Comparison of ENCODE assay signal across 2 cellular contexts in the genomic region with DNA sequence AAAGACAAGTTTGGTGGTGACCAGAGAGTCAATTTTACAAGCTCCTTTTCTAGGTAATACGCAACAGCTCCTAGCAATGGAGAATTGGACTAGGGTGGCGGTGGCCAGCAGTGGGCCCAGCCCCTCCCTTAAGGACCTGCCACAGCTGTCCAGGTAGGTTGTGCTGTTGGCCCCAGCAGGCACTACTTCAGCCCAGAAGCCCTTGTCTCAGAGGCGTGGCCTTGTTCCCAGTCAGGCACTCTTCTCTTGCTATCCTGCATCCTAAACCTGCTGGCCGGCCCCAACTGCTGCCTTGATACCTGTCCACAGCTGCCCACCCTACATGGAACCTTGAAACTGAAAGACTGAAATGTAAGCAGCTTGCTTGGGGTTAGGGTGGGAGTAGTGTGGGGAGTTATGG.
TF ChIP-seq lines count a peak whose summit lies in the region.

No MANE protein-coding gene starts in this region.

TF ChIP-seq in SK-N-SH, 30 proteins besides CTCF, POLR2A, EP300 and RAD21 (continued from another document):
- TF ChIP-seq, protein P1, sequence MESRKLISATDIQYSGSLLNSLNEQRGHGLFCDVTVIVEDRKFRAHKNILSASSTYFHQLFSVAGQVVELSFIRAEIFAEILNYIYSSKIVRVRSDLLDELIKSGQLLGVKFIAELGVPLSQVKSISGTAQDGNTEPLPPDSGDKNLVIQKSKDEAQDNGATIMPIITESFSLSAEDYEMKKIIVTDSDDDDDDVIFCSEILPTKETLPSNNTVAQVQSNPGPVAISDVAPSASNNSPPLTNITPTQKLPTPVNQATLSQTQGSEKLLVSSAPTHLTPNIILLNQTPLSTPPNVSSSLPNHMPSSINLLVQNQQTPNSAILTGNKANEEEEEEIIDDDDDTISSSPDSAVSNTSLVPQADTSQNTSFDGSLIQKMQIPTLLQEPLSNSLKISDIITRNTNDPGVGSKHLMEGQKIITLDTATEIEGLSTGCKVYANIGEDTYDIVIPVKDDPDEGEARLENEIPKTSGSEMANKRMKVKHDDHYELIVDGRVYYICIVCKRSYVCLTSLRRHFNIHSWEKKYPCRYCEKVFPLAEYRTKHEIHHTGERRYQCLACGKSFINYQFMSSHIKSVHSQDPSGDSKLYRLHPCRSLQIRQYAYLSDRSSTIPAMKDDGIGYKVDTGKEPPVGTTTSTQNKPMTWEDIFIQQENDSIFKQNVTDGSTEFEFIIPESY (IDR thresholded peaks at IDR 0.05; ENCODE audit: borderline replicate concordance, low read depth) = no peak
- no peak for TF ChIP-seq YY1 (IDR thresholded peaks at IDR 0.05; ENCODE audit: low read depth)

TF ChIP-seq in SK-N-SH treated with all-trans-retinoic acid at 6 μM for 48 hours, 23 proteins besides CTCF, POLR2A, EP300 and RAD21 (continued from another document):
- TF ChIP-seq, protein P2, sequence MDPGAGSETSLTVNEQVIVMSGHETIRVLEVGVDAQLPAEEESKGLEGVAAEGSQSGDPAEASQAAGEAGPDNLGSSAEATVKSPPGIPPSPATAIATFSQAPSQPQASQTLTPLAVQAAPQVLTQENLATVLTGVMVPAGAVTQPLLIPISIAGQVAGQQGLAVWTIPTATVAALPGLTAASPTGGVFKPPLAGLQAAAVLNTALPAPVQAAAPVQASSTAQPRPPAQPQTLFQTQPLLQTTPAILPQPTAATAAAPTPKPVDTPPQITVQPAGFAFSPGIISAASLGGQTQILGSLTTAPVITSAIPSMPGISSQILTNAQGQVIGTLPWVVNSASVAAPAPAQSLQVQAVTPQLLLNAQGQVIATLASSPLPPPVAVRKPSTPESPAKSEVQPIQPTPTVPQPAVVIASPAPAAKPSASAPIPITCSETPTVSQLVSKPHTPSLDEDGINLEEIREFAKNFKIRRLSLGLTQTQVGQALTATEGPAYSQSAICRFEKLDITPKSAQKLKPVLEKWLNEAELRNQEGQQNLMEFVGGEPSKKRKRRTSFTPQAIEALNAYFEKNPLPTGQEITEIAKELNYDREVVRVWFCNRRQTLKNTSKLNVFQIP (CRISPR knock-in tag; IDR thresholded peaks at IDR 0.05; ENCODE audit: borderline replicate concordance, low read depth) = no peak
- TF ChIP-seq ZNF70 (CRISPR knock-in tag; IDR thresholded peaks at IDR 0.05) = no peak
- no peak for TF ChIP-seq ESRRG (CRISPR knock-in tag; IDR thresholded peaks at IDR 0.05)
